In genomic region chr4:6888506-6889071, GRCh38 we compare ENCODE assay signal across 12 cellular contexts.
"Had no signal": no experiment of that assay in that cellular context is flagged by ENCODE, and none has a peak within 500 bp of the region (broad histone marks: within the 10 kb centered on the region; RNA-seq: fewer than 3 reads in every experiment).

No MANE protein-coding gene starts in this region.

- H3K27me3 ChIP-seq: ovary had no signal

- H3K36me3 ChIP-seq: ovary, WERI-Rb-1 had no signal

- H3K4me2 ChIP-seq: smooth muscle cell had no signal

- H3K4me3 ChIP-seq: ovary, smooth muscle cell had no signal

- H3K27ac Mint-ChIP-seq: activated naive CD8-positive, alpha-beta T cell treated with anti-CD3 and anti-CD28 coated beads, Interleukin-2, amount 10 ng/mL, durations not matched to agents 7 days and 5 days; endodermal cell; stimulated activated memory B cell treated with anti-CD40 and anti-IgM and Interleukin-4, amounts not matched to agents 10 μg/mL and 1 μg/mL and 100 μg/mL, for 72 hours had no signal

- H3K27me3 Mint-ChIP-seq: activated naive CD8-positive, alpha-beta T cell treated with anti-CD3 and anti-CD28 coated beads, Interleukin-2, amount 10 ng/mL, durations not matched to agents 7 days and 5 days; stimulated activated memory B cell treated with anti-CD40 and anti-IgM and Interleukin-4, amounts not matched to agents 10 μg/mL and 1 μg/mL and 100 μg/mL, for 72 hours had no signal

- H3K4me3 Mint-ChIP-seq: activated naive CD8-positive, alpha-beta T cell treated with anti-CD3 and anti-CD28 coated beads, Interleukin-2, amount 10 ng/mL, durations not matched to agents 7 days and 5 days; endodermal cell; stimulated activated memory B cell treated with anti-CD40 and anti-IgM and Interleukin-4, amounts not matched to agents 10 μg/mL and 1 μg/mL and 100 μg/mL, for 72 hours had no signal

- H3K9me3 ChIP-seq: ovary had no signal

- DNase-seq: activated CD4-positive, alpha-beta T cell treated with anti-CD3 and anti-CD28 coated beads, Interleukin-2, amount 50 U/mL, for 4 hours; endodermal cell; hypothalamus; islet precursor cell; left colon; stimulated activated CD4-positive, alpha-beta T cell treated with anti-CD3 and anti-CD28 coated beads, Interleukin-4, amount 100 ng/mL, for 24 hours; WERI-Rb-1 had no signal

- H3K36me3 Mint-ChIP-seq: stimulated activated memory B cell treated with anti-CD40 and anti-IgM and Interleukin-4, amounts not matched to agents 10 μg/mL and 1 μg/mL and 100 μg/mL, for 72 hours had no signal

- H3K27ac ChIP-seq: epithelial cell of prostate, ovary, WERI-Rb-1 had no signal
